In the genomic region with DNA sequence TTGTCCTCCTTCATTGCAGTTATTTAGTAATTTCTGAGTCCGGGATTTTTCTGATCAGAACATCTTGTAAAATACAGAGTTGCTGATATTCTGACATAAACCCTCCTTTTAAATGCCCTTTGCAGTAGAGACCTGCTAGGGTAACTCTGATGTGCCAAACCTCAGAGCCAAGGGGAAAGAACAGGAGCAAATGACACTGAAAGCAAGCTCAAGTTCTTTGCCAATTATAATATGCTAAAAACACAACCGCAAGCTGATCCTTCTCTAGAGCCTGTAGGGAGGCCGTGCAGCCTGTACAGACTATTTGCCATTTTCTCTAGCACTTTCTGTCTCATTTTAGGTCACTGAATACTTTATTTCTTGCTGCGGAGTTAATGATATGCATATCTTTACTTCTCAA, we compare ENCODE assay signal across 31 cellular contexts.
DNase-seq lines count a peak whose midpoint lies in the region; ATAC-seq, FAIRE-seq and TF ChIP-seq lines count a peak whose summit lies in the region.
"Had no signal": no experiment of that assay in that cellular context is flagged by ENCODE, and none has a peak within 500 bp of the region (broad histone marks: within the 10 kb centered on the region; RNA-seq: fewer than 3 reads in every experiment).

No MANE protein-coding gene starts in this region.

- peak overlapping the region in 6 of 11 experiments; percentile 67 to 91 (median 85); a peak in 8 of 22 replicates for H3K4me2 ChIP-seq in BLaER1 treated with 17β-estradiol and CSF1 and Interleukin-3, amounts not matched to agents 10 nM and 100 nM
- H3K4me2 ChIP-seq in GM23338, result no peak overlapping the region

- H3K9me3 Mint-ChIP-seq in CD4-positive, alpha-beta memory T cell, result peaks cover 0 to 8% (median 4%) of the 10 kb centered on the region in 8 donors
- peaks cover 0 to 22% (median 8%) of the 10 kb centered on the region in 11 donors for H3K9me3 Mint-ChIP-seq in naive thymus-derived CD4-positive, alpha-beta T cell
- peaks cover 5% of the 10 kb centered on the region; the same call in 2 of the 3 replicates for H3K9me3 Mint-ChIP-seq in GM23338
- H3K9me3 Mint-ChIP-seq: HFFc6, neural crest cell had no signal

- no peak overlapping the region for H3K27ac ChIP-seq in BLaER1 treated with 17β-estradiol and CSF1 and Interleukin-3, amounts not matched to agents 10 nM and 100 nM
- H3K27ac ChIP-seq in CD4-positive, alpha-beta memory T cell (ENCODE audit: low read depth, low read length), result no peak overlapping the region
- H3K27ac ChIP-seq in naive thymus-derived CD4-positive, alpha-beta T cell (ENCODE audit: low read depth, low read length), result no peak overlapping the region
- H3K27ac ChIP-seq in GM23338 (ENCODE audit: low read depth), result no peak overlapping the region
- H3K27ac ChIP-seq: GM23248, HL-60, lower lobe of right lung, SJCRH30 had no signal

- peaks cover 12 to 17% (median 13%) of the 10 kb centered on the region in 11 experiments for H3K9me3 ChIP-seq in BLaER1 treated with 17β-estradiol and CSF1 and Interleukin-3, amounts not matched to agents 10 nM and 100 nM (replicated peaks in 1 of 11)
- no peaks in the 10 kb centered on the region for H3K9me3 ChIP-seq in CD4-positive, alpha-beta memory T cell (ENCODE audit: control insufficient read depth in 1 of 2, low read length in 2 of 2)
- H3K9me3 ChIP-seq in T-helper 17 cell (ENCODE audit: control insufficient read depth, low read length, poor library complexity, severe bottlenecking), result peaks cover 6% of the 10 kb centered on the region
- H3K9me3 ChIP-seq in naive thymus-derived CD4-positive, alpha-beta T cell (ENCODE audit: control insufficient read depth in 2 of 3, low read length in 3 of 3), result peaks cover 0 to 5% (median 0%) of the 10 kb centered on the region in 3 experiments
- H3K9me3 ChIP-seq: lower lobe of right lung, mucosa of descending colon, right lobe of liver, SJCRH30 had no signal

- H2AFZ ChIP-seq in GM23338, result no peak overlapping the region
- H2AFZ ChIP-seq: GM23248 had no signal

- ATAC-seq in T-helper 17 cell (no peak), GM23338 (no peak)
- no peak for ATAC-seq in naive thymus-derived CD4-positive, alpha-beta T cell
- ATAC-seq: CD8-positive, alpha-beta T cell; esophagus mucosa; lower lobe of right lung; mucosa of descending colon; right lobe of liver; stimulated activated effector memory CD8-positive, alpha-beta T cell treated with anti-CD3 and anti-CD28 coated beads, Interleukin-12 subunit alpha, Interleukin-12 subunit beta, amount 100 ng/mL, for 72 hours had no signal

- DNase-seq in CD4-positive, alpha-beta memory T cell, result no peak
- DNase-seq in T-helper 17 cell, result no peak
- DNase-seq in naive thymus-derived CD4-positive, alpha-beta T cell, result no peak
- no peak for DNase-seq in GM23338 (ENCODE audit: low spot score)
- no peak for DNase-seq in GM10266 (ENCODE audit: extremely low spot score)
- DNase-seq in HTR-8/SVneo (ENCODE audit: insufficient read length, low spot score), result no peak
- DNase-seq: activated CD4-positive, alpha-beta memory T cell treated with anti-CD3 and anti-CD28 coated beads, Interleukin-2, amount 10 ng/mL, durations not matched to agents 7 days and 5 days; aorta; CD8-positive, alpha-beta T cell; cortex of kidney; endodermal cell; foreskin melanocyte; GM23248; HFFc6; kidney glomerular epithelial cell; lower lobe of right lung; mucosa of descending colon; NCI-H1048; NCI-H1930; right lobe of liver; SJCRH30; stimulated activated CD4-positive, alpha-beta T cell treated with anti-CD3 and anti-CD28 coated beads, Interleukin-12 subunit alpha, Interleukin-12 subunit beta, amount 100 ng/mL, for 4 hours; stimulated activated CD4-positive, alpha-beta T cell treated with anti-CD3 and anti-CD28 coated beads, Interleukin-4, amount 100 ng/mL, for 24 hours had no signal

- no peak for TF ChIP-seq CTCF in GM23338 (conservative IDR thresholded peaks at IDR 0.05; ENCODE audit: low read depth in 2 of 2)
- no peak for TF ChIP-seq CTCF in GM10266 (IDR thresholded peaks at IDR 0.05; ENCODE audit: control insufficient read depth, insufficient read depth, low read depth, missing control alignments)

- no peak overlapping the region for H3K4me3 ChIP-seq in BLaER1 treated with 17β-estradiol and CSF1 and Interleukin-3, amounts not matched to agents 10 nM and 100 nM
- no peak overlapping the region for H3K4me3 ChIP-seq in CD4-positive, alpha-beta memory T cell (ENCODE audit: low read length in 2 of 2)
- no peak overlapping the region for H3K4me3 ChIP-seq in naive thymus-derived CD4-positive, alpha-beta T cell (ENCODE audit: low read length)
- H3K4me3 ChIP-seq in GM23338, result no peak overlapping the region
- H3K4me3 ChIP-seq: GM23248, lower lobe of right lung, mucosa of descending colon, right lobe of liver, SJCRH30 had no signal

- no peaks in the 10 kb centered on the region for H3K79me2 ChIP-seq in GM23338 (replicated peaks; ENCODE audit: insufficient read depth)

- no peaks in the 10 kb centered on the region for H3K9me2 ChIP-seq in GM23338 (ENCODE audit: insufficient read depth)

- CTCF ChIA-PET in CD4-positive, alpha-beta memory T cell (lab: Charles Lee; ENCODE audit: partially characterized antibody), result interaction anchor here (0.7 to 1.6 kb wide), 3 partner anchors 13 to 394 kb away, joined by 3 to 4 read pairs (median 3); partner anchors contain the start of genes CDC123 and NUDT5
- CTCF ChIA-PET in naive thymus-derived CD4-positive, alpha-beta T cell (lab: Charles Lee), result interaction anchor here (0.6 kb wide), 1 partner anchor 20 kb away, joined by 3 read pairs; no protein-coding TSS in a partner anchor

- H4K20me1 ChIP-seq in BLaER1 treated with 17β-estradiol and CSF1 and Interleukin-3, amounts not matched to agents 10 nM and 100 nM, result peaks cover 0 to 9% (median 0%) of the 10 kb centered on the region in 11 experiments; a peak in 5 of 22 replicates
- H4K20me1 ChIP-seq in GM23338 (replicated peaks; ENCODE audit: insufficient read depth), result no peaks in the 10 kb centered on the region

- H3K27me3 Mint-ChIP-seq in CD4-positive, alpha-beta memory T cell, result no peaks in the 10 kb centered on the region
- H3K27me3 Mint-ChIP-seq in T-helper 17 cell (no peaks in the 10 kb centered on the region), GM23338 (ENCODE audit: insufficient read depth, low read depth, poor library complexity) (no peaks in the 10 kb centered on the region)
- H3K27me3 Mint-ChIP-seq in naive thymus-derived CD4-positive, alpha-beta T cell, result no peaks in the 10 kb centered on the region
- H3K27me3 Mint-ChIP-seq: activated CD4-positive, alpha-beta memory T cell treated with anti-CD3 and anti-CD28 coated beads, Interleukin-2, amount 10 ng/mL, durations not matched to agents 7 days and 5 days; activated naive CD8-positive, alpha-beta T cell had no signal

- peak overlapping the region in 3 of 8 donors; percentile 8 to 57 (median 43) for H3K4me3 Mint-ChIP-seq in CD4-positive, alpha-beta memory T cell
- no peak overlapping the region for H3K4me3 Mint-ChIP-seq in T-helper 17 cell
- H3K4me3 Mint-ChIP-seq in naive thymus-derived CD4-positive, alpha-beta T cell, result peak overlapping the region in 9 of 10 donors; percentile 9 to 85 (median 51)
- H3K4me3 Mint-ChIP-seq in GM23338, result no peak overlapping the region
- H3K4me3 Mint-ChIP-seq: activated CD4-positive, alpha-beta memory T cell treated with anti-CD3 and anti-CD28 coated beads, Interleukin-2, amount 10 ng/mL, durations not matched to agents 7 days and 5 days; activated naive CD8-positive, alpha-beta T cell; CD8-positive, alpha-beta T cell; endodermal cell; HFFc6; neural crest cell; stimulated activated effector memory CD8-positive, alpha-beta T cell treated with anti-CD3 and anti-CD28 coated beads, Interleukin-12 subunit alpha, Interleukin-12 subunit beta, amount 100 ng/mL, for 72 hours had no signal

- H3K27ac Mint-ChIP-seq in CD4-positive, alpha-beta memory T cell, result peak overlapping the region in 6 of 7 donors; percentile 1 to 72 (median 51)
- H3K27ac Mint-ChIP-seq in T-helper 17 cell (peak overlapping the region; percentile 97), GM23338 (no peak overlapping the region)
- peak overlapping the region; percentile 71 to 99 (median 93) for H3K27ac Mint-ChIP-seq in naive thymus-derived CD4-positive, alpha-beta T cell
- H3K27ac Mint-ChIP-seq: activated CD4-positive, alpha-beta memory T cell treated with anti-CD3 and anti-CD28 coated beads, Interleukin-2, amount 10 ng/mL, durations not matched to agents 7 days and 5 days; activated naive CD8-positive, alpha-beta T cell; activated T-helper 2 cell treated with anti-CD3 and anti-CD28 coated beads, Interferon-gamma antibody, Interleukin-2, Interleukin-4, amounts not matched to agents 10 μg/mL and 5 μg/mL and 100 μg/mL, durations not matched to agents 14 hours and 24 hours and 36 hours; CD8-positive, alpha-beta T cell; endodermal cell; HFFc6 had no signal

- H3F3A ChIP-seq in GM23338 (replicated peaks; ENCODE audit: low read depth), result no peaks in the 10 kb centered on the region

- no peaks in the 10 kb centered on the region for H3K27me3 ChIP-seq in BLaER1 treated with 17β-estradiol and CSF1 and Interleukin-3, amounts not matched to agents 10 nM and 100 nM
- H3K27me3 ChIP-seq in CD4-positive, alpha-beta memory T cell (ENCODE audit: insufficient read depth, low read length), result no peaks in the 10 kb centered on the region
- H3K27me3 ChIP-seq in naive thymus-derived CD4-positive, alpha-beta T cell (ENCODE audit: control insufficient read depth in 2 of 2, insufficient read depth in 2 of 2, low read length in 2 of 2), result no peaks in the 10 kb centered on the region
- H3K27me3 ChIP-seq in GM23338 (ENCODE audit: insufficient read depth), result no peaks in the 10 kb centered on the region
- H3K27me3 ChIP-seq: right lobe of liver, SJCRH30 had no signal

- peaks cover 1 to 6% of the 10 kb centered on the region in 2 donors for H3K36me3 Mint-ChIP-seq in CD4-positive, alpha-beta memory T cell
- peaks cover 5% of the 10 kb centered on the region for H3K36me3 Mint-ChIP-seq in T-helper 17 cell (ENCODE audit: low read depth)
- peaks cover 0 to 21% (median 11%) of the 10 kb centered on the region in 5 donors for H3K36me3 Mint-ChIP-seq in naive thymus-derived CD4-positive, alpha-beta T cell
- H3K36me3 Mint-ChIP-seq in GM23338 (ENCODE audit: low read depth), result peaks cover 2% of the 10 kb centered on the region; the same call in 1 of the 3 replicates

- no peak overlapping the region for H3K9ac ChIP-seq in BLaER1 treated with 17β-estradiol and CSF1 and Interleukin-3, amounts not matched to agents 10 nM and 100 nM
- H3K9ac ChIP-seq: GM23248 had no signal

- H3K36me3 ChIP-seq in BLaER1 treated with 17β-estradiol and CSF1 and Interleukin-3, amounts not matched to agents 10 nM and 100 nM, result peaks cover 0 to 12% (median 4%) of the 10 kb centered on the region in 11 experiments; a peak in 9 of 22 replicates
- no peaks in the 10 kb centered on the region for H3K36me3 ChIP-seq in CD4-positive, alpha-beta memory T cell (ENCODE audit: insufficient read depth, low read length)
- H3K36me3 ChIP-seq in naive thymus-derived CD4-positive, alpha-beta T cell (ENCODE audit: control insufficient read depth in 2 of 3, insufficient read depth in 3 of 3, low read length in 3 of 3), result no peaks in the 10 kb centered on the region
- H3K36me3 ChIP-seq in GM23338 (ENCODE audit: insufficient read depth), result no peaks in the 10 kb centered on the region
- H3K36me3 ChIP-seq: lower lobe of right lung, right lobe of liver, SJCRH30 had no signal

- POLR2A ChIA-PET in CD4-positive, alpha-beta memory T cell (lab: Charles Lee; ENCODE audit: partially characterized antibody), result interaction anchor here (0.6 to 1.9 kb wide), 3 partner anchors 16 to 394 kb away, joined by 3 to 8 read pairs (median 3); partner anchors contain the start of genes CDC123 and NUDT5
- POLR2A ChIA-PET in naive thymus-derived CD4-positive, alpha-beta T cell (lab: Charles Lee), result interaction anchor here (0.6 to 1.1 kb wide), 5 partner anchors 11 to 241 kb away, joined by 3 to 4 read pairs (median 3); partner anchors contain the start of gene CAMK1D

- intact Hi-C loops in CD4-positive, alpha-beta memory T cell (cut with micrococcal nuclease), result no loop called here
- intact Hi-C loops in naive thymus-derived CD4-positive, alpha-beta T cell (cut with micrococcal nuclease), result loop anchor here in 1 of 2 donors (2.0 to 5.0 kb wide), 5 partner anchors 17 to 1198 kb away; no protein-coding TSS in a partner anchor

- H3K4me1 ChIP-seq in BLaER1 treated with 17β-estradiol and CSF1 and Interleukin-3, amounts not matched to agents 10 nM and 100 nM, result peaks cover 24 to 45% (median 33%) of the 10 kb centered on the region in 10 experiments
- peaks cover 43% of the 10 kb centered on the region for H3K4me1 ChIP-seq in CD4-positive, alpha-beta memory T cell (ENCODE audit: insufficient read depth, low read length)
- peaks cover 27 to 53% of the 10 kb centered on the region in 2 donors for H3K4me1 ChIP-seq in naive thymus-derived CD4-positive, alpha-beta T cell (ENCODE audit: control insufficient read depth in 2 of 2, insufficient read depth in 2 of 2, low read length in 2 of 2)
- peaks cover 3% of the 10 kb centered on the region; the same call in 1 of the 2 replicates for H3K4me1 ChIP-seq in GM23338 (ENCODE audit: insufficient read depth)
- H3K4me1 ChIP-seq: lower lobe of right lung, SJCRH30 had no signal

- FAIRE-seq in HTR-8/SVneo (lab: Jason Lieb, UNC), result no peak
- FAIRE-seq: RCC 7860 had no signal

- H3K4me1 Mint-ChIP-seq in CD4-positive, alpha-beta memory T cell, result peaks cover 60 to 85% (median 73%) of the 10 kb centered on the region in 4 donors
- H3K4me1 Mint-ChIP-seq in T-helper 17 cell (peaks cover 46% of the 10 kb centered on the region), GM23338 (peaks cover 11% of the 10 kb centered on the region)
- H3K4me1 Mint-ChIP-seq in naive thymus-derived CD4-positive, alpha-beta T cell, result peaks cover 40 to 97% (median 86%) of the 10 kb centered on the region in 7 donors

Comparison
In these comparisons a context has a peak if more than half of its experiments do, and no peak if none do; other contexts are left out.
1. H3K4me3 Mint-ChIP-seq: peak in naive thymus-derived CD4-positive, alpha-beta T cell (9 of 10); none in T-helper 17 cell (single experiment) and GM23338 (single experiment).